In the genomic region with DNA sequence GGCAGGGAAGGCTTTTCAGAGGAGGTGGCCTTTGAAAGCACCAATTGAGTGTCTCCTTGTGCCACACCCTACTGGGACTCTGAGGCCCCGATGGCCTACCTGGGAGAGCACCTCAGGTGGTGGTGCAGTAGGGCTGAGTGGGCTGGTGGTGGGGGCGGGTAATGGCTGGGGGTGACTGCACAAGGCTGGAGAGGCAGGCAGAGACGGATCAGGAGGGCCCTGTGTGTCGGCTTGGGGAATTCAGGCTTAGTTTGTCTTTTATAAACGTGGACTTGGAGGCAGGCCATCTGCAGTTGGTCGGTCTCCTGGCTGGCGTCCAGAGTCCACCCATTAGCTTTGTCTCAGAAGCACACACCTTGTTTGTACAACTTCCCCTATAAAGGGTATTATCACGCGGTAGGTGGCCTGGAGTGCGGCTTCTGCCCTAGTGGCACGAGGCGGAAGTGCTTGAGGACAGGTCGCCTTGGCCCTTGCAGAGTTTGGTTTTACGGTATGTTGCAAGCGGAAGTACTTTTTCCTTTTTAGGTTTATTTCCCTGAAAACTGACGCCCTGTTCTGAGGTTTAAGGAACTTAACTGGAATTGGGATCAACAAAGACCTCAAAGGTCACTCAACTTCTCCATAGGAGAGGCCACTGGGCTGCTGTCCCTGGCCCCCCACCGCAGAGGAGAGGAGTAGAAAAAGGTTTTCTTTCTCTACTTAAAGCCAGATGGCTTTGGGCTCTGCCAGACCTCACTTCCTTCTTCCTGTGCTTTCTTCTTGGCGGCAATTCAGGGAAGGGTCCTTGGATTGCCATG, we compare ENCODE assay signal across 1 cellular context.
TF ChIP-seq lines count a peak whose summit lies in the region.

No MANE protein-coding gene starts in this region.

TF ChIP-seq in GM12878, 131 proteins besides CTCF, POLR2A, EP300 and RAD21:
- TF ChIP-seq RUNX3 (IDR thresholded peaks at IDR 0.05; ENCODE audit: low read length) (peak; percentile 45), ZBTB33 (IDR thresholded peaks at IDR 0.05) (peak; percentile 99), SPI1 (IDR thresholded peaks at IDR 0.05; ENCODE audit: borderline replicate concordance, insufficient read depth, low read depth, low read length) (no peak)
- TF ChIP-seq, protein P1, sequence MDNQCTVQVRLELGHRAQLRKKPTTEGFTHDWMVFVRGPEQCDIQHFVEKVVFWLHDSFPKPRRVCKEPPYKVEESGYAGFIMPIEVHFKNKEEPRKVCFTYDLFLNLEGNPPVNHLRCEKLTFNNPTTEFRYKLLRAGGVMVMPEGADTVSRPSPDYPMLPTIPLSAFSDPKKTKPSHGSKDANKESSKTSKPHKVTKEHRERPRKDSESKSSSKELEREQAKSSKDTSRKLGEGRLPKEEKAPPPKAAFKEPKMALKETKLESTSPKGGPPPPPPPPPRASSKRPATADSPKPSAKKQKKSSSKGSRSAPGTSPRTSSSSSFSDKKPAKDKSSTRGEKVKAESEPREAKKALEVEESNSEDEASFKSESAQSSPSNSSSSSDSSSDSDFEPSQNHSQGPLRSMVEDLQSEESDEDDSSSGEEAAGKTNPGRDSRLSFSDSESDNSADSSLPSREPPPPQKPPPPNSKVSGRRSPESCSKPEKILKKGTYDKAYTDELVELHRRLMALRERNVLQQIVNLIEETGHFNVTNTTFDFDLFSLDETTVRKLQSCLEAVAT (IDR thresholded peaks at IDR 0.05) = peak; percentile 57; the same call in 1 of the 2 replicates
